Comparison of ENCODE assay signal across 10 cellular contexts in genomic region chr6:90135672-90136071, GRCh38.
A peak's percentile ranks its signal among the peaks of the same experiment; 100 is the strongest.
DNase-seq lines count a peak whose midpoint lies in the region; ATAC-seq and TF ChIP-seq lines count a peak whose summit lies in the region.
"Had no signal": no experiment of that assay in that cellular context is flagged by ENCODE, and none has a peak within 500 bp of the region (broad histone marks: within the 10 kb centered on the region; RNA-seq: fewer than 3 reads in every experiment).

No MANE protein-coding gene starts in this region.

- no peaks in the 10 kb centered on the region for H3K27me3 Mint-ChIP-seq in activated naive CD8-positive, alpha-beta T cell treated with anti-CD3 and anti-CD28 coated beads, Interleukin-2, amount 50 U/mL, for 24 hours
- no peaks in the 10 kb centered on the region for H3K27me3 Mint-ChIP-seq in activated T-cell treated with anti-CD3 and anti-CD28 coated beads, Interleukin-2, amount 50 U/mL, for 72 hours (ENCODE audit: low read depth)

- H3K4me1 ChIP-seq in mesenchymal stem cell (ENCODE audit: control insufficient read depth, insufficient read depth, low read depth, low read length), result peaks cover 1% of the 10 kb centered on the region

- no peak overlapping the region for H3K9ac ChIP-seq in mesenchymal stem cell (ENCODE audit: low read length)

- H3K23ac ChIP-seq in mesenchymal stem cell (ENCODE audit: low read length in 2 of 2), result no peak overlapping the region

- H3K36me3 ChIP-seq in mesenchymal stem cell (ENCODE audit: control insufficient read depth in 1 of 2, insufficient read depth in 2 of 2, low read depth in 1 of 2, low read length in 2 of 2), result no peaks in the 10 kb centered on the region

- WGBS in mesenchymal stem cell, result 57% methylated on average over 5 of the region's 5 CpGs

- no peak overlapping the region for H2AFZ ChIP-seq in mesenchymal stem cell (ENCODE audit: low read depth, low read length)

- no peak overlapping the region for H3K4ac ChIP-seq in mesenchymal stem cell (ENCODE audit: low read depth in 1 of 2, low read length in 2 of 2)

- H3K18ac ChIP-seq in mesenchymal stem cell (ENCODE audit: low read depth in 1 of 2, low read length in 2 of 2), result no peak overlapping the region

- ATAC-seq in activated naive CD8-positive, alpha-beta T cell treated with anti-CD3 and anti-CD28 coated beads, Interleukin-2, amount 50 U/mL, for 24 hours, result peak; percentile 26
- ATAC-seq in HG03432 (IDR thresholded peaks at IDR 0.05; ENCODE audit: unreplicated experiment) (no peak), esophagus mucosa (no peak)
- ATAC-seq in activated T-cell treated with anti-CD3 and anti-CD28 coated beads, Interleukin-2, amount 50 U/mL, for 72 hours (replicated peaks in 1 of 2), result no peak

- no peak overlapping the region for H3K27ac ChIP-seq in mesenchymal stem cell (ENCODE audit: low read length, poor library complexity, severe bottlenecking)

- no peak overlapping the region for H2BK15ac ChIP-seq in mesenchymal stem cell (ENCODE audit: low read depth, poor library complexity, severe bottlenecking)

- peak overlapping the region; percentile 74 for H3K27ac Mint-ChIP-seq in activated naive CD8-positive, alpha-beta T cell treated with anti-CD3 and anti-CD28 coated beads, Interleukin-2, amount 50 U/mL, for 24 hours
- H3K27ac Mint-ChIP-seq in activated T-cell treated with anti-CD3 and anti-CD28 coated beads, Interleukin-2, amount 50 U/mL, for 72 hours, result no peak overlapping the region

- H3K27me3 ChIP-seq in mesenchymal stem cell (ENCODE audit: control insufficient read depth in 1 of 2, insufficient read depth in 1 of 2, low read length in 2 of 2), result peaks cover 0 to 17% of the 10 kb centered on the region in 2 experiments

- H3K4me3 Mint-ChIP-seq in activated naive CD8-positive, alpha-beta T cell treated with anti-CD3 and anti-CD28 coated beads, Interleukin-2, amount 50 U/mL, for 24 hours, result no peak overlapping the region
- peak overlapping the region in 1 of 2 donors; percentile 25 for H3K4me3 Mint-ChIP-seq in activated T-cell treated with anti-CD3 and anti-CD28 coated beads, Interleukin-2, amount 50 U/mL, for 72 hours

- no peak overlapping the region for H4K91ac ChIP-seq in mesenchymal stem cell (ENCODE audit: low read length)

- peaks cover 58% of the 10 kb centered on the region for H3K36me3 Mint-ChIP-seq in activated naive CD8-positive, alpha-beta T cell treated with anti-CD3 and anti-CD28 coated beads, Interleukin-2, amount 50 U/mL, for 24 hours (ENCODE audit: low read depth)
- peaks cover 4 to 22% of the 10 kb centered on the region in 2 donors for H3K36me3 Mint-ChIP-seq in activated T-cell treated with anti-CD3 and anti-CD28 coated beads, Interleukin-2, amount 50 U/mL, for 72 hours (ENCODE audit: insufficient read depth in 2 of 2)

- no peaks in the 10 kb centered on the region for H3K79me1 ChIP-seq in mesenchymal stem cell (replicated peaks; ENCODE audit: low read length, poor library complexity, severe bottlenecking)

- H3K4me3 ChIP-seq in AG09309 (ENCODE audit: control insufficient read depth, low read depth, low read length) (no peak overlapping the region), mesenchymal stem cell (ENCODE audit: insufficient read depth in 1 of 2, low read depth in 1 of 2, low read length in 2 of 2) (no peak overlapping the region)

- H2BK5ac ChIP-seq in mesenchymal stem cell (ENCODE audit: low read depth, low read length, poor library complexity, severe bottlenecking), result no peak overlapping the region

- peaks cover 4% of the 10 kb centered on the region for H3K9me3 Mint-ChIP-seq in activated naive CD8-positive, alpha-beta T cell treated with anti-CD3 and anti-CD28 coated beads, Interleukin-2, amount 50 U/mL, for 24 hours
- H3K9me3 Mint-ChIP-seq in activated T-cell treated with anti-CD3 and anti-CD28 coated beads, Interleukin-2, amount 50 U/mL, for 72 hours, result no peaks in the 10 kb centered on the region

- DNase-seq in AG09309 (ENCODE audit: low read depth), result peak; percentile 13
- peak; percentile 68 for DNase-seq in HT1080 (ENCODE audit: low read depth)
- DNase-seq in activated naive CD8-positive, alpha-beta T cell treated with anti-CD3 and anti-CD28 coated beads, Interleukin-2, amount 50 U/mL, for 24 hours, result no peak
- peak; percentile 48 for DNase-seq in mesenchymal stem cell
- no peak for DNase-seq in activated T-cell treated with anti-CD3 and anti-CD28 coated beads, Interleukin-2, amount 50 U/mL, for 72 hours
- no peak for DNase-seq in NCI-H2227 treated with DMSO at 0.1 percent for 48 hours (lab: John Stamatoyannopoulos, UW)
- DNase-seq: activated effector memory CD4-positive, alpha-beta T cell treated with anti-CD3 and anti-CD28 coated beads, Interleukin-2, amount 50 U/mL, for 16 hours; NCI-H774 had no signal

- no peak overlapping the region for H2AK5ac ChIP-seq in mesenchymal stem cell (ENCODE audit: low read length, severe bottlenecking)

- H3K4me2 ChIP-seq in mesenchymal stem cell (ENCODE audit: low read length, poor library complexity, severe bottlenecking), result no peak overlapping the region

- H2BK12ac ChIP-seq in mesenchymal stem cell (ENCODE audit: low read length in 2 of 2), result peak overlapping the region in 1 of 2 experiments; percentile 47

- H3K9me3 ChIP-seq in mesenchymal stem cell (ENCODE audit: control insufficient read depth, low read length), result no peaks in the 10 kb centered on the region

- no peak overlapping the region for H2BK120ac ChIP-seq in mesenchymal stem cell (ENCODE audit: low read depth, low read length)

- H3K14ac ChIP-seq in mesenchymal stem cell (ENCODE audit: low read length in 2 of 2), result no peak overlapping the region

- H4K8ac ChIP-seq in mesenchymal stem cell (ENCODE audit: low read length), result peak overlapping the region; percentile 13

- peaks cover 88% of the 10 kb centered on the region for H3K4me1 Mint-ChIP-seq in activated naive CD8-positive, alpha-beta T cell treated with anti-CD3 and anti-CD28 coated beads, Interleukin-2, amount 50 U/mL, for 24 hours
- H3K4me1 Mint-ChIP-seq in activated T-cell treated with anti-CD3 and anti-CD28 coated beads, Interleukin-2, amount 50 U/mL, for 72 hours (ENCODE audit: low read depth), result peaks cover 75% of the 10 kb centered on the region

- TF ChIP-seq CTCF in AG09309 (IDR thresholded peaks at IDR 0.05; ENCODE audit: control insufficient read depth, insufficient read depth, low read depth, low read length, missing control alignments), result no peak

Comparison
In these comparisons a context has a peak if more than half of its experiments do, and no peak if none do; other contexts are left out.
1. DNase-seq: peak in AG09309 (single experiment), HT1080 (single experiment) and mesenchymal stem cell (single experiment); none in activated naive CD8-positive, alpha-beta T cell treated with anti-CD3 and anti-CD28 coated beads, Interleukin-2, amount 50 U/mL, for 24 hours (single experiment), activated T-cell treated with anti-CD3 and anti-CD28 coated beads, Interleukin-2, amount 50 U/mL, for 72 hours (0 of 2) and NCI-H2227 treated with DMSO at 0.1 percent for 48 hours (single experiment).